3 cellular contexts compared by ENCODE assay signal in the genomic region with DNA sequence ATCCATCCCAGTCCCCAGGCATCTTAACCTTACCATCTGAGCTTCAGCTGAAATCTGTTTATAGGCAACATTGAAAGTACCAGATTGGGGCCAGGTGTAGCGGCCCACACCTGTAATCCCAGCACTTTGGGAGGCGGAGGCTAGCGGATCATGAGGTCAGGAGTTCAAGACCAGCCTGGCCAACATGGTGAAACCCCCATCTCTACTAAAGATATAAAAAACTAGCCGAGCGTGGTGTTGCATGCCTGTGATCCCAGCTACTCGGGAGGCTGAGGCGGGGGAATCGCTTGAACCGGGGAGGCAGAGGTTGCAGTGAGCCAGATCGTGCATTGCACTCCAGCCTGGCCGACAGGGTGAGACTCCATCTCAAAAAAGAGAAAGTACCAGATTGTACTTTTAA.
A peak's percentile ranks its signal among the peaks of the same experiment; 100 is the strongest.
TF ChIP-seq lines count a peak whose summit lies in the region.

No MANE protein-coding gene starts in this region.

TF ChIP-seq in liver, 16 proteins besides CTCF, POLR2A, EP300 and RAD21:
- TF ChIP-seq NR2F2 (IDR thresholded peaks at IDR 0.05), result no peak
- TF ChIP-seq, protein P1, sequence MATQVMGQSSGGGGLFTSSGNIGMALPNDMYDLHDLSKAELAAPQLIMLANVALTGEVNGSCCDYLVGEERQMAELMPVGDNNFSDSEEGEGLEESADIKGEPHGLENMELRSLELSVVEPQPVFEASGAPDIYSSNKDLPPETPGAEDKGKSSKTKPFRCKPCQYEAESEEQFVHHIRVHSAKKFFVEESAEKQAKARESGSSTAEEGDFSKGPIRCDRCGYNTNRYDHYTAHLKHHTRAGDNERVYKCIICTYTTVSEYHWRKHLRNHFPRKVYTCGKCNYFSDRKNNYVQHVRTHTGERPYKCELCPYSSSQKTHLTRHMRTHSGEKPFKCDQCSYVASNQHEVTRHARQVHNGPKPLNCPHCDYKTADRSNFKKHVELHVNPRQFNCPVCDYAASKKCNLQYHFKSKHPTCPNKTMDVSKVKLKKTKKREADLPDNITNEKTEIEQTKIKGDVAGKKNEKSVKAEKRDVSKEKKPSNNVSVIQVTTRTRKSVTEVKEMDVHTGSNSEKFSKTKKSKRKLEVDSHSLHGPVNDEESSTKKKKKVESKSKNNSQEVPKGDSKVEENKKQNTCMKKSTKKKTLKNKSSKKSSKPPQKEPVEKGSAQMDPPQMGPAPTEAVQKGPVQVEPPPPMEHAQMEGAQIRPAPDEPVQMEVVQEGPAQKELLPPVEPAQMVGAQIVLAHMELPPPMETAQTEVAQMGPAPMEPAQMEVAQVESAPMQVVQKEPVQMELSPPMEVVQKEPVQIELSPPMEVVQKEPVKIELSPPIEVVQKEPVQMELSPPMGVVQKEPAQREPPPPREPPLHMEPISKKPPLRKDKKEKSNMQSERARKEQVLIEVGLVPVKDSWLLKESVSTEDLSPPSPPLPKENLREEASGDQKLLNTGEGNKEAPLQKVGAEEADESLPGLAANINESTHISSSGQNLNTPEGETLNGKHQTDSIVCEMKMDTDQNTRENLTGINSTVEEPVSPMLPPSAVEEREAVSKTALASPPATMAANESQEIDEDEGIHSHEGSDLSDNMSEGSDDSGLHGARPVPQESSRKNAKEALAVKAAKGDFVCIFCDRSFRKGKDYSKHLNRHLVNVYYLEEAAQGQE (IDR thresholded peaks at IDR 0.05), result peak; percentile 7

TF ChIP-seq in HepG2, 621 proteins besides CTCF, POLR2A, EP300 and RAD21:
- TF ChIP-seq TAF15 (IDR thresholded peaks at IDR 0.05; ENCODE audit: low read depth, low read length, poor library complexity, severe bottlenecking) (no peak), ZNF331 (CRISPR knock-in tag; IDR thresholded peaks at IDR 0.05) (no peak), ZNF75D (CRISPR knock-in tag; IDR thresholded peaks at IDR 0.05; ENCODE audit: borderline replicate concordance) (no peak), ZNF143 (CRISPR knock-in tag; IDR thresholded peaks at IDR 0.05) (no peak), ZNF44 (CRISPR knock-in tag; IDR thresholded peaks at IDR 0.05) (no peak), ZBTB21 (CRISPR knock-in tag; IDR thresholded peaks at IDR 0.05) (no peak), ZSCAN30 (CRISPR knock-in tag; IDR thresholded peaks at IDR 0.05) (no peak), U2AF2 (IDR thresholded peaks at IDR 0.05; ENCODE audit: low read depth, low read length) (no peak), SETDB1 (CRISPR knock-in tag; IDR thresholded peaks at IDR 0.05; ENCODE audit: borderline replicate concordance) (no peak), MAZ (IDR thresholded peaks at IDR 0.05; ENCODE audit: borderline replicate concordance, low read depth, low read length) (no peak), MAZ (CRISPR knock-in tag; IDR thresholded peaks at IDR 0.05; ENCODE audit: low read depth) (no peak), FOXM1 (CRISPR knock-in tag; IDR thresholded peaks at IDR 0.05) (no peak), ZKSCAN1 (IDR thresholded peaks at IDR 0.05; ENCODE audit: low read length) (no peak)

TF ChIP-seq in K562, 482 proteins besides CTCF, POLR2A, EP300 and RAD21:
- TF ChIP-seq, protein P2, sequence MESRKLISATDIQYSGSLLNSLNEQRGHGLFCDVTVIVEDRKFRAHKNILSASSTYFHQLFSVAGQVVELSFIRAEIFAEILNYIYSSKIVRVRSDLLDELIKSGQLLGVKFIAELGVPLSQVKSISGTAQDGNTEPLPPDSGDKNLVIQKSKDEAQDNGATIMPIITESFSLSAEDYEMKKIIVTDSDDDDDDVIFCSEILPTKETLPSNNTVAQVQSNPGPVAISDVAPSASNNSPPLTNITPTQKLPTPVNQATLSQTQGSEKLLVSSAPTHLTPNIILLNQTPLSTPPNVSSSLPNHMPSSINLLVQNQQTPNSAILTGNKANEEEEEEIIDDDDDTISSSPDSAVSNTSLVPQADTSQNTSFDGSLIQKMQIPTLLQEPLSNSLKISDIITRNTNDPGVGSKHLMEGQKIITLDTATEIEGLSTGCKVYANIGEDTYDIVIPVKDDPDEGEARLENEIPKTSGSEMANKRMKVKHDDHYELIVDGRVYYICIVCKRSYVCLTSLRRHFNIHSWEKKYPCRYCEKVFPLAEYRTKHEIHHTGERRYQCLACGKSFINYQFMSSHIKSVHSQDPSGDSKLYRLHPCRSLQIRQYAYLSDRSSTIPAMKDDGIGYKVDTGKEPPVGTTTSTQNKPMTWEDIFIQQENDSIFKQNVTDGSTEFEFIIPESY (CRISPR knock-in tag; IDR thresholded peaks at IDR 0.05), result 0 out of 2 replicates have a peak, but pooled peaks have one; percentile 45
- TF ChIP-seq, protein P3, sequence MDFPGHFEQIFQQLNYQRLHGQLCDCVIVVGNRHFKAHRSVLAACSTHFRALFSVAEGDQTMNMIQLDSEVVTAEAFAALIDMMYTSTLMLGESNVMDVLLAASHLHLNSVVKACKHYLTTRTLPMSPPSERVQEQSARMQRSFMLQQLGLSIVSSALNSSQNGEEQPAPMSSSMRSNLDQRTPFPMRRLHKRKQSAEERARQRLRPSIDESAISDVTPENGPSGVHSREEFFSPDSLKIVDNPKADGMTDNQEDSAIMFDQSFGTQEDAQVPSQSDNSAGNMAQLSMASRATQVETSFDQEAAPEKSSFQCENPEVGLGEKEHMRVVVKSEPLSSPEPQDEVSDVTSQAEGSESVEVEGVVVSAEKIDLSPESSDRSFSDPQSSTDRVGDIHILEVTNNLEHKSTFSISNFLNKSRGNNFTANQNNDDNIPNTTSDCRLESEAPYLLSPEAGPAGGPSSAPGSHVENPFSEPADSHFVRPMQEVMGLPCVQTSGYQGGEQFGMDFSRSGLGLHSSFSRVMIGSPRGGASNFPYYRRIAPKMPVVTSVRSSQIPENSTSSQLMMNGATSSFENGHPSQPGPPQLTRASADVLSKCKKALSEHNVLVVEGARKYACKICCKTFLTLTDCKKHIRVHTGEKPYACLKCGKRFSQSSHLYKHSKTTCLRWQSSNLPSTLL (IDR thresholded peaks at IDR 0.05), result no peak
